ENCODE assay signal across 11 cellular contexts in the genomic region with DNA sequence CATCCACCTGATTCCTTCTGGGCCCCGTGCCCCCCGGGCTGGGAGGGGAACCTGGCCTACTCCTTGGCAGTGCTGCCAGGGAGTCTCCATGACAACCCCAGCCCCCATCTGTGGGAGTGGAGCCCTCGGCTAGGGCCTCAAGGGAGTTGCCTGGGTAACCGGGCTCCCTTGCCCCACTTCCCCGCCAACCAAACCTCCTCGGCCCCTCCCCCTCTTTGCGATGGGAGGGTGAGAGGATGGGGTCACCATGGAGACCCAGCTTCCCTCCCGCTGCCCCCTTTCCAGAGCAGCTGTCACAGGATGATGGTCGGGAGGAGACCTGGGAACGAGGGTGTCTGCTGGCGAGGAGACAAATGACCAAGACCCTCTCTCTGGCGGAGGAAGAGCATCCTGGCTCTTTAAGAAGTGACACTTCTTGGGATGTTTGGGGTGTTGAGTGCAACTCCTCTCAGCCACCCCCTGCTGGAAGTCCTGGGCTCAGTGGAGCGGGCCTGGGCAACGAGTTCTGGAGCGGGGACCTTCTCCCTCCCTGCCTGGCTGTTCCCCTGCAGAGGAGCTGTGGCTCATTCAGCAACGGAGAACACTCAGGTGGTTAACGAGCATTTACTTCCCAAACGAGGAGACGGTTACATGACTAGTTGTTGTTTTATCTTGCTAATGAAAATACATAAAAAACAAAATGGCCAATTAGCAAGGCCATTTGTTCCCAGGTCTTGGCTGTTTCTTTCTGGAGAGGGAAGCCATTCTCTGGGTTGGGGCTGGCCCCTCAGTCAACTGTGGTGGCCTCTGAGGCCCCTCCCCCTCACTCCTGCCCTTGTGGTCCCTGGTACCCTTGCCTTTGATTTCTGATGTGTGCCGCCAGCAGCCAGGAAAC.
A peak's percentile ranks its signal among the peaks of the same experiment; 100 is the strongest.
DNase-seq lines count a peak whose midpoint lies in the region; ATAC-seq and TF ChIP-seq lines count a peak whose summit lies in the region.
"Had no signal": no experiment of that assay in that cellular context is flagged by ENCODE, and none has a peak within 500 bp of the region (broad histone marks: within the 10 kb centered on the region; RNA-seq: fewer than 3 reads in every experiment).

No MANE protein-coding gene starts in this region.

- peaks cover 19% of the 10 kb centered on the region for H3K27me3 Mint-ChIP-seq in osteocyte (ENCODE audit: unreplicated experiment)

- no peak overlapping the region for H3K4me3 Mint-ChIP-seq in osteocyte (ENCODE audit: unreplicated experiment)

- H3K4me1 Mint-ChIP-seq in osteocyte (ENCODE audit: unreplicated experiment) = peaks cover 2% of the 10 kb centered on the region

- DNase-seq in NCI-H2227 treated with DMSO at 0.1 percent for 48 hours (lab: John Stamatoyannopoulos, UW) = peak; percentile 54
- peak; percentile 70 to 97 (median 89) for DNase-seq in head of caudate nucleus
- DNase-seq in pons (ENCODE audit: low spot score) = peak; percentile 57
- DNase-seq in activated naive CD4-positive, alpha-beta T cell treated with Interleukin-2 at 50 U/mL for 16 hours = no peak
- DNase-seq in COLO668 (lab: John Stamatoyannopoulos, UW; ENCODE audit: unreplicated experiment) = no peak
- no peak for DNase-seq in osteocyte (ENCODE audit: extremely low spot score, unreplicated experiment)
- DNase-seq: right lobe of liver, tibial artery had no signal

- H3K36me3 ChIP-seq in HUES64 (ENCODE audit: insufficient read depth, low read length) = no peaks in the 10 kb centered on the region
- H3K36me3 ChIP-seq: ascending aorta, right lobe of liver, tibial artery had no signal

- intact Hi-C loops in head of caudate nucleus (cut with DNase I) = no loop called here

- TF ChIP-seq CTCF in osteocyte (IDR thresholded peaks at IDR 0.05) = no peak

- 9% methylated on average over 16 of the region's 20 CpGs for WGBS in HUES64

- H3K9me3 ChIP-seq in HUES64 (ENCODE audit: insufficient read depth, low read depth, low read length) = no peaks in the 10 kb centered on the region
- H3K9me3 ChIP-seq: ascending aorta, right lobe of liver had no signal

- no peaks in the 10 kb centered on the region for H3K9me3 Mint-ChIP-seq in osteocyte (ENCODE audit: unreplicated experiment)

- peak overlapping the region; percentile 7; the same call in 1 of the 2 replicates for H3K9ac ChIP-seq in HUES64 (ENCODE audit: low read depth, low read length)

- H3K27ac ChIP-seq in HUES64 (ENCODE audit: low read depth, low read length) = peak overlapping the region; percentile 61; the same call in 1 of the 2 replicates
- H3K27ac ChIP-seq: ascending aorta, right lobe of liver, tibial artery had no signal

- no peaks in the 10 kb centered on the region for H3K36me3 Mint-ChIP-seq in osteocyte (ENCODE audit: unreplicated experiment)

- H3K27me3 ChIP-seq in HUES64 (ENCODE audit: insufficient read depth, low read length) = no peaks in the 10 kb centered on the region
- H3K27me3 ChIP-seq: ascending aorta had no signal

- H3K27ac Mint-ChIP-seq in osteocyte (ENCODE audit: unreplicated experiment) = no peak overlapping the region

- peaks cover 30% of the 10 kb centered on the region for H3K4me1 ChIP-seq in HUES64 (ENCODE audit: insufficient read depth, low read length)
- H3K4me1 ChIP-seq: ascending aorta, right lobe of liver, tibial artery had no signal

- H3K4me3 ChIP-seq in HUES64 (ENCODE audit: low read length) = peak overlapping the region; percentile 18
- H3K4me3 ChIP-seq: ascending aorta, right lobe of liver, tibial artery had no signal

- ATAC-seq in HG03025 (IDR thresholded peaks at IDR 0.05; ENCODE audit: low FRiP score, unreplicated experiment) = no peak
- ATAC-seq: right lobe of liver had no signal

Comparison
In these comparisons a context has a peak if more than half of its experiments do, and no peak if none do; other contexts are left out.
1. DNase-seq: peak in NCI-H2227 treated with DMSO at 0.1 percent for 48 hours (single experiment), head of caudate nucleus (42 of 42) and pons (single experiment); none in activated naive CD4-positive, alpha-beta T cell treated with Interleukin-2 at 50 U/mL for 16 hours (single experiment), COLO668 (single experiment) and osteocyte (single experiment).